Comparison of ENCODE assay signal across 19 cellular contexts in the genomic region with DNA sequence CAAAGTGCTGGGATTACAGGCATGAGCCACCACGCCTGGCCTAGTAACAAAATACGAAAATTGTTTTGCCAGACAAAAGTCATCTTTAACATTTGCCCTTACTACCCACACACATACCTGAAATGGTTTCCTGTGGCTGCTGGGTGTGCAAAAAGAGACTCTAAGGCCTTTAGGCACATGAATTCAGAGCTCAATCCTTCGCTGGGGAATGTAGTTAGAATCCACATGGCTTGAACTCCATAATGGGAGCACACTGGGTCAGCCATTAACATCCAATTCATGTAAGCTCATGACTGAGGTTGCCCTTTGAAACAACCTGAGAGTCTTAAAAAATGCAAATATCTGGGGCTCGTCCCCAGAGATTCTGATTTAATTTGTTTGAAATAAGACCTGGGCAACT.
"Had no signal": no experiment of that assay in that cellular context is flagged by ENCODE, and none has a peak within 500 bp of the region (broad histone marks: within the 10 kb centered on the region; RNA-seq: fewer than 3 reads in every experiment).

No MANE protein-coding gene starts in this region.

- ATAC-seq: heart right ventricle, natural killer cell had no signal

- H3K27me3 ChIP-seq: colonic mucosa, heart right ventricle, right atrium auricular region, sigmoid colon, stomach, transverse colon had no signal

- H3K36me3 ChIP-seq: colonic mucosa, heart right ventricle, right atrium auricular region, sigmoid colon, stomach, thoracic aorta, transverse colon had no signal

- H3K9me3 Mint-ChIP-seq: neural crest cell had no signal

- H3K4me1 Mint-ChIP-seq: natural killer cell, neural crest cell had no signal

- H3K4me1 ChIP-seq: colonic mucosa, right atrium auricular region, transverse colon had no signal

- H3K4me3 ChIP-seq: colonic mucosa, heart right ventricle, right atrium auricular region, sigmoid colon, skin epidermis, stomach, thoracic aorta, transverse colon had no signal

- H3K27ac ChIP-seq: colonic mucosa, heart right ventricle, right atrium auricular region, sigmoid colon, skin epidermis, stomach, thoracic aorta, transverse colon had no signal

- FAIRE-seq: endothelial cell of umbilical vein, frontal cortex had no signal

- H3K9me3 ChIP-seq: colonic mucosa, heart right ventricle, right atrium auricular region, sigmoid colon, stomach, thoracic aorta, transverse colon had no signal

- H3K36me3 Mint-ChIP-seq: natural killer cell had no signal

- H3K27ac Mint-ChIP-seq: natural killer cell had no signal

- H3K4me3 Mint-ChIP-seq: natural killer cell, neural crest cell had no signal

- DNase-seq: colonic mucosa; dermis blood vessel endothelial cell; erythroblast; heart right ventricle; hypothalamus; natural killer cell; posterior cingulate gyrus; sigmoid colon; stimulated activated CD4-positive, alpha-beta T cell treated with anti-CD3 and anti-CD28 coated beads, Interleukin-12 subunit alpha, Interleukin-12 subunit beta, amount 100 ng/mL, for 4 hours; stimulated activated naive CD4-positive, alpha-beta T cell; stomach; substantia nigra; transverse colon had no signal
